Comparison of ENCODE assay signal across 8 cellular contexts in genomic region chrX:16785247-16786138, GRCh38. TPM values are rescaled to one million over a fixed set of nuclear protein-coding genes. Genes with fewer than 3 reads are reported as not detected.
DNase-seq lines count a peak whose midpoint lies in the region; ATAC-seq and TF ChIP-seq lines count a peak whose summit lies in the region.

No MANE protein-coding gene starts in this region.

- H3K27me3 ChIP-seq in gastroesophageal sphincter, result no peaks in the 10 kb centered on the region

- no peaks in the 10 kb centered on the region for H3K9me3 ChIP-seq in gastroesophageal sphincter

- peak; percentile 50 for DNase-seq in NCI-H748 (lab: John Stamatoyannopoulos, UW; ENCODE audit: unreplicated experiment)
- no peak for DNase-seq in NCI-H748 treated with DMSO at 0.1 percent for 48 hours (lab: John Stamatoyannopoulos, UW)
- DNase-seq in sciatic nerve (ENCODE audit: low spot score), result peak; percentile 65
- no peak for DNase-seq in NCI-H446 treated with DMSO at 0.1 percent for 48 hours (lab: John Stamatoyannopoulos, UW)
- no peak for DNase-seq in cerebellar nuclear complex (lab: John Stamatoyannopoulos, UW)

- 3 to 12% methylated on average over 17 to 23 of the region's 39 CpGs for WGBS in gastroesophageal sphincter (ENCODE audit: low coverage in 1 of 2), 2 donors

- TF ChIP-seq CTCF in WI38 (IDR thresholded peaks at IDR 0.05; ENCODE audit: low read depth, low read length) (no peak), gastroesophageal sphincter (IDR thresholded peaks at IDR 0.05) (no peak)

- intact Hi-C loops in sciatic nerve (cut with DNase I), result no loop called here

- no peak for TF ChIP-seq POLR2A in gastroesophageal sphincter (IDR thresholded peaks at IDR 0.05)

- peak overlapping the region; percentile 70 for H3K4me3 ChIP-seq in WI38 (ENCODE audit: low read depth, low read length)
- peak overlapping the region; percentile 64 to 77 for H3K4me3 ChIP-seq in gastroesophageal sphincter

- H3K4me1 ChIP-seq in gastroesophageal sphincter, result peaks cover 0 to 19% (median 3%) of the 10 kb centered on the region in 3 donors

- ATAC-seq in gastroesophageal sphincter (no peak), sciatic nerve (no peak), HG02588 (IDR thresholded peaks at IDR 0.05; ENCODE audit: unreplicated experiment) (no peak)

- TF ChIP-seq EP300 in gastroesophageal sphincter (IDR thresholded peaks at IDR 0.05), result no peak

- no peaks in the 10 kb centered on the region for H3K36me3 ChIP-seq in gastroesophageal sphincter

- H3K27ac ChIP-seq in gastroesophageal sphincter, result peak overlapping the region in 3 of 4 donors; percentile 61 to 96 (median 96)

RNA-seq across cellular contexts. Expression of gene TXLNG, which starts 0.8 kb away (rescaled TPM):
- total RNA-seq in gastroesophageal sphincter, result 10 to 100 TPM in 3 of 4 donors, 1 to 10 TPM in 1; 9.0 to 16.8 (median 14.3) TPM
- 17.3 TPM for total RNA-seq in sciatic nerve

Comparison
In these comparisons a context has a peak if more than half of its experiments do, and no peak if none do; other contexts are left out.
1. DNase-seq: peak in NCI-H748 (single experiment) and sciatic nerve (single experiment); none in NCI-H748 treated with DMSO at 0.1 percent for 48 hours (single experiment), NCI-H446 treated with DMSO at 0.1 percent for 48 hours (single experiment) and cerebellar nuclear complex (0 of 2).